In genomic region chr2:6692819-6693218, GRCh38 we compare ENCODE assay signal across 15 cellular contexts.
"Had no signal": no experiment of that assay in that cellular context is flagged by ENCODE, and none has a peak within 500 bp of the region (broad histone marks: within the 10 kb centered on the region; RNA-seq: fewer than 3 reads in every experiment).

No MANE protein-coding gene starts in this region.

- H3K27ac Mint-ChIP-seq: activated naive CD8-positive, alpha-beta T cell; activated T-helper 1 cell treated with anti-CD3 and anti-CD28 coated beads, Interleukin-12 subunit alpha, Interleukin-12 subunit beta, Interleukin-2, Interleukin-4 antibody, amounts not matched to agents 30 ng/mL and 10 ng/mL and 1 ng/mL, durations not matched to agents 14 hours and 24 hours and 36 hours; dendritic cell treated with granulocyte-macrophage colony-stimulating factor and Interleukin-4, amounts not matched to agents 40 ng/mL and 50 ng/mL, for 4 days; mesothelial cell of epicardium; stimulated activated naive B cell treated with anti-CD40 and anti-IgM and Interleukin-4, amounts not matched to agents 10 μg/mL and 1 μg/mL and 100 μg/mL, for 72 hours had no signal

- H3K27me3 Mint-ChIP-seq: dendritic cell treated with granulocyte-macrophage colony-stimulating factor and Interleukin-4, amounts not matched to agents 40 ng/mL and 50 ng/mL, for 4 days; stimulated activated naive B cell treated with anti-CD40 and anti-IgM and Interleukin-4, amounts not matched to agents 10 μg/mL and 1 μg/mL and 100 μg/mL, for 72 hours had no signal

- H3K4me1 Mint-ChIP-seq: stimulated activated naive B cell treated with anti-CD40 and anti-IgM and Interleukin-4, amounts not matched to agents 10 μg/mL and 1 μg/mL and 100 μg/mL, for 72 hours had no signal

- H3K9me3 Mint-ChIP-seq: activated T-helper 1 cell treated with anti-CD3 and anti-CD28 coated beads, Interleukin-12 subunit alpha, Interleukin-12 subunit beta, Interleukin-2, Interleukin-4 antibody, amounts not matched to agents 30 ng/mL and 10 ng/mL and 1 ng/mL, durations not matched to agents 14 hours and 24 hours and 36 hours; dendritic cell treated with granulocyte-macrophage colony-stimulating factor and Interleukin-4, amounts not matched to agents 40 ng/mL and 50 ng/mL, for 4 days had no signal

- H3K36me3 Mint-ChIP-seq: activated naive CD8-positive, alpha-beta T cell; stimulated activated naive B cell treated with anti-CD40 and anti-IgM and Interleukin-4, amounts not matched to agents 10 μg/mL and 1 μg/mL and 100 μg/mL, for 72 hours had no signal

- H3K4me3 Mint-ChIP-seq: activated naive CD8-positive, alpha-beta T cell; activated T-helper 1 cell treated with anti-CD3 and anti-CD28 coated beads, Interleukin-12 subunit alpha, Interleukin-12 subunit beta, Interleukin-2, Interleukin-4 antibody, amounts not matched to agents 30 ng/mL and 10 ng/mL and 1 ng/mL, durations not matched to agents 14 hours and 24 hours and 36 hours; dendritic cell treated with granulocyte-macrophage colony-stimulating factor and Interleukin-4, amounts not matched to agents 40 ng/mL and 50 ng/mL, for 4 days; mesothelial cell of epicardium; stimulated activated naive B cell treated with anti-CD40 and anti-IgM and Interleukin-4, amounts not matched to agents 10 μg/mL and 1 μg/mL and 100 μg/mL, for 72 hours had no signal

- ATAC-seq: esophagus mucosa; gastroesophageal sphincter; right lobe of liver; stimulated activated naive B cell treated with anti-CD40 and anti-IgM and Interleukin-4, amounts not matched to agents 10 μg/mL and 1 μg/mL and 100 μg/mL, for 72 hours had no signal

- DNase-seq: activated CD4-positive, alpha-beta T cell treated with anti-CD3 and anti-CD28 coated beads for 1 hour; effector CD8-positive, alpha-beta T cell; left cardiac atrium; right lobe of liver; spleen; stimulated activated CD4-positive, alpha-beta T cell treated with anti-CD3 and anti-CD28 coated beads, Interleukin-4, amount 100 ng/mL, for 4 hours; stimulated activated naive B cell treated with anti-CD40 and anti-IgM and Interleukin-4, amounts not matched to agents 10 μg/mL and 1 μg/mL and 100 μg/mL, for 72 hours; upper lobe of left lung; WERI-Rb-1 had no signal
